In the genomic region with DNA sequence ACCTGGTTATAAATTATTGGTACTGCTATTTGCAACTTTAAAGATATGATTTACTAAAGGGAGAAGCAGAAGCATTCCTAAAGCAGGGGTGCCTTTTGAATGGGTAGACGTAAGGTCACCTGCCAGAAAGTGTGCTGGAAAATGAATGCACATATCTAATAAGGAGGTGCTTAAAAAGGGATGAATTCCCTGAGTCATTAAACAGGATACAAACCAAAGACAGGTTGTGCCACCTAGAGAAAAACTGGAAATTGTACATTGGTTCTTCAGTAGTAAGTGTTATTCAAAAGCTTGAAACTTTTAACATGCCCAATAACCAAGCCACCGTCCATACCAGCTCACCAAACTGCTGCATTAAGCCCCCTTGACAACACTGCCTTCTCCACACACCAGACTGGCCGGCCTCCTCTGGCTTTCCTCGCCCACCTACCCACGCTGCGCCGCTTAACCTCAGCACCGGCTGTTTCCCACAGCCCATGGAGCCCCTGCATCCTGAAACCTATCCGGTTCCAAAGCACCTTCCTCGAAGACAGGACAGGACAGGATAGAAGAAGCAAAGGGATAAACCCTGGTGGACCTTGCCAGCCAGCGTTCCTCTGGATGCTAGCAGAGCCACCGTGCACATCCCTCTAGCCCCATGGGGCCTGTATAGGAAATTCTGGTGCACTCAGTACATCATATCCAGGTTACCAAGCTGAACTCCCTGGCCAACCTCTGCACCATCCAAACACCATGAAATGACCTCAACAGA, we compare ENCODE assay signal across 8 cellular contexts.
DNase-seq lines count a peak whose midpoint lies in the region; ATAC-seq and TF ChIP-seq lines count a peak whose summit lies in the region.

No MANE protein-coding gene starts in this region.

- no peaks in the 10 kb centered on the region for H3K27me3 ChIP-seq in aorta (ENCODE audit: control insufficient read depth in 1 of 2, insufficient read depth in 2 of 2, low read length in 1 of 2)

- no peaks in the 10 kb centered on the region for H3K9me3 ChIP-seq in aorta (ENCODE audit: control insufficient read depth, low read length)

- no peak overlapping the region for H3K27ac Mint-ChIP-seq in T-helper 1 cell treated with Interleukin-12 subunit alpha and Interleukin-12 subunit beta and Interleukin-4 antibody, amounts not matched to agents 30 μg/mL and 1 μg/mL, for 36 hours
- H3K27ac Mint-ChIP-seq in WTC11, result no peak overlapping the region
- no peak overlapping the region for H3K27ac Mint-ChIP-seq in stimulated activated effector memory CD8-positive, alpha-beta T cell treated with anti-CD3 and anti-CD28 coated beads, Interleukin-12 subunit alpha, Interleukin-12 subunit beta, amount 100 ng/mL, for 72 hours

- no peak for TF ChIP-seq CTCF in WTC11 (IDR thresholded peaks at IDR 0.05)

- intact Hi-C loops in aorta (cut with DNase I), result no loop called here

- H3K27ac ChIP-seq in aorta (ENCODE audit: low read depth in 1 of 2, low read length in 2 of 2), result no peak overlapping the region

- H3K4me1 Mint-ChIP-seq in T-helper 1 cell treated with Interleukin-12 subunit alpha and Interleukin-12 subunit beta and Interleukin-4 antibody, amounts not matched to agents 30 μg/mL and 1 μg/mL, for 36 hours (ENCODE audit: low read depth), result peaks cover 14% of the 10 kb centered on the region
- peaks cover 23% of the 10 kb centered on the region for H3K4me1 Mint-ChIP-seq in WTC11
- peaks cover 26% of the 10 kb centered on the region for H3K4me1 Mint-ChIP-seq in stimulated activated effector memory CD8-positive, alpha-beta T cell treated with anti-CD3 and anti-CD28 coated beads, Interleukin-12 subunit alpha, Interleukin-12 subunit beta, amount 100 ng/mL, for 72 hours

- WGBS in aorta, 2 donors, result 49 to 52% methylated on average over 12 of the region's 12 CpGs

- no peaks in the 10 kb centered on the region for H3K36me3 ChIP-seq in aorta (ENCODE audit: control insufficient read depth in 1 of 2, insufficient read depth in 2 of 2, low read length in 1 of 2)

- no peaks in the 10 kb centered on the region for H3K4me1 ChIP-seq in aorta (ENCODE audit: control insufficient read depth in 1 of 2, insufficient read depth in 2 of 2, low read length in 2 of 2)

- peak overlapping the region; percentile 75 for H3K4me3 Mint-ChIP-seq in T-helper 1 cell treated with Interleukin-12 subunit alpha and Interleukin-12 subunit beta and Interleukin-4 antibody, amounts not matched to agents 30 μg/mL and 1 μg/mL, for 36 hours
- peak overlapping the region; percentile 94 for H3K4me3 Mint-ChIP-seq in WTC11
- H3K4me3 Mint-ChIP-seq in stimulated activated effector memory CD8-positive, alpha-beta T cell treated with anti-CD3 and anti-CD28 coated beads, Interleukin-12 subunit alpha, Interleukin-12 subunit beta, amount 100 ng/mL, for 72 hours, result peak overlapping the region; percentile 72

- CTCF ChIA-PET in WTC11 (lab: Charles Lee), result interaction anchor here (1.1 to 2.5 kb wide), 3 partner anchors 22 to 155 kb away, joined by 4 to 8 read pairs (median 6); no protein-coding TSS in a partner anchor

- peaks cover 2% of the 10 kb centered on the region for H3K36me3 Mint-ChIP-seq in T-helper 1 cell treated with Interleukin-12 subunit alpha and Interleukin-12 subunit beta and Interleukin-4 antibody, amounts not matched to agents 30 μg/mL and 1 μg/mL, for 36 hours (ENCODE audit: low read depth)
- H3K36me3 Mint-ChIP-seq in WTC11, result no peaks in the 10 kb centered on the region
- no peaks in the 10 kb centered on the region for H3K36me3 Mint-ChIP-seq in stimulated activated effector memory CD8-positive, alpha-beta T cell treated with anti-CD3 and anti-CD28 coated beads, Interleukin-12 subunit alpha, Interleukin-12 subunit beta, amount 100 ng/mL, for 72 hours

- H3K27me3 Mint-ChIP-seq in T-helper 1 cell treated with Interleukin-12 subunit alpha and Interleukin-12 subunit beta and Interleukin-4 antibody, amounts not matched to agents 30 μg/mL and 1 μg/mL, for 36 hours (ENCODE audit: low read depth), result peaks cover 59% of the 10 kb centered on the region
- peaks cover 16% of the 10 kb centered on the region for H3K27me3 Mint-ChIP-seq in WTC11 (ENCODE audit: low read depth)

- DNase-seq in T-helper 1 cell, result no peak
- DNase-seq in WTC11 (ENCODE audit: low spot score), result no peak
- DNase-seq in stimulated activated effector memory CD8-positive, alpha-beta T cell treated with anti-CD3 and anti-CD28 coated beads, Interleukin-12 subunit alpha, Interleukin-12 subunit beta, amount 100 ng/mL, for 72 hours (ENCODE audit: low spot score in 2 of 2), result no peak
- DNase-seq in aorta, result no peak
- no peak for DNase-seq in NCI-H524 (lab: John Stamatoyannopoulos, UW)

- peak; percentile 1; the same call in 1 of the 2 replicates for ATAC-seq in WTC11
- no peak for ATAC-seq in stimulated activated effector memory CD8-positive, alpha-beta T cell treated with anti-CD3 and anti-CD28 coated beads, Interleukin-12 subunit alpha, Interleukin-12 subunit beta, amount 100 ng/mL, for 72 hours
- ATAC-seq in aorta (ENCODE audit: low FRiP score), result no peak
- ATAC-seq in HG02870 (IDR thresholded peaks at IDR 0.05; ENCODE audit: unreplicated experiment), result no peak

- H3K4me3 ChIP-seq in iPS-11a (ENCODE audit: low read depth, low read length), result peak overlapping the region; percentile 80
- no peak overlapping the region for H3K4me3 ChIP-seq in aorta (ENCODE audit: low read length in 2 of 2)

- no peaks in the 10 kb centered on the region for H3K9me3 Mint-ChIP-seq in T-helper 1 cell treated with Interleukin-12 subunit alpha and Interleukin-12 subunit beta and Interleukin-4 antibody, amounts not matched to agents 30 μg/mL and 1 μg/mL, for 36 hours
- no peaks in the 10 kb centered on the region for H3K9me3 Mint-ChIP-seq in WTC11
- no peaks in the 10 kb centered on the region for H3K9me3 Mint-ChIP-seq in stimulated activated effector memory CD8-positive, alpha-beta T cell treated with anti-CD3 and anti-CD28 coated beads, Interleukin-12 subunit alpha, Interleukin-12 subunit beta, amount 100 ng/mL, for 72 hours

- POLR2A ChIA-PET in WTC11 (lab: Charles Lee), result no interaction called here

TF ChIP-seq in WTC11, 78 proteins besides CTCF, POLR2A, EP300 and RAD21 (continues in another document):
- TF ChIP-seq ZBTB43 (CRISPR knock-in tag; IDR thresholded peaks at IDR 0.05) (no peak), PREB (CRISPR knock-in tag; IDR thresholded peaks at IDR 0.05; ENCODE audit: borderline replicate concordance) (no peak), ZNF232 (CRISPR knock-in tag; IDR thresholded peaks at IDR 0.05) (no peak), CREM (CRISPR knock-in tag; IDR thresholded peaks at IDR 0.05) (no peak), CBFB (CRISPR knock-in tag; IDR thresholded peaks at IDR 0.05; ENCODE audit: low read depth) (no peak), CREB1 (CRISPR knock-in tag; IDR thresholded peaks at IDR 0.05) (no peak), IRF2 (CRISPR knock-in tag; IDR thresholded peaks at IDR 0.05; ENCODE audit: borderline replicate concordance, low read depth) (no peak), MAX (CRISPR knock-in tag; IDR thresholded peaks at IDR 0.05) (no peak), JAZF1 (CRISPR knock-in tag; IDR thresholded peaks at IDR 0.05) (no peak)
- TF ChIP-seq, protein P1, sequence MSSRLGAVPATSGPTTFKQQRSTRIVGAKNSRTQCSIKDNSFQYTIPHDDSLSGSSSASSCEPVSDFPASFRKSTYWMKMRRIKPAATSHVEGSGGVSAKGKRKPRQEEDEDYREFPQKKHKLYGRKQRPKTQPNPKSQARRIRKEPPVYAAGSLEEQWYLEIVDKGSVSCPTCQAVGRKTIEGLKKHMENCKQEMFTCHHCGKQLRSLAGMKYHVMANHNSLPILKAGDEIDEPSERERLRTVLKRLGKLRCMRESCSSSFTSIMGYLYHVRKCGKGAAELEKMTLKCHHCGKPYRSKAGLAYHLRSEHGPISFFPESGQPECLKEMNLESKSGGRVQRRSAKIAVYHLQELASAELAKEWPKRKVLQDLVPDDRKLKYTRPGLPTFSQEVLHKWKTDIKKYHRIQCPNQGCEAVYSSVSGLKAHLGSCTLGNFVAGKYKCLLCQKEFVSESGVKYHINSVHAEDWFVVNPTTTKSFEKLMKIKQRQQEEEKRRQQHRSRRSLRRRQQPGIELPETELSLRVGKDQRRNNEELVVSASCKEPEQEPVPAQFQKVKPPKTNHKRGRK (CRISPR knock-in tag; IDR thresholded peaks at IDR 0.05; ENCODE audit: borderline replicate concordance), result no peak
- TF ChIP-seq, protein P2, sequence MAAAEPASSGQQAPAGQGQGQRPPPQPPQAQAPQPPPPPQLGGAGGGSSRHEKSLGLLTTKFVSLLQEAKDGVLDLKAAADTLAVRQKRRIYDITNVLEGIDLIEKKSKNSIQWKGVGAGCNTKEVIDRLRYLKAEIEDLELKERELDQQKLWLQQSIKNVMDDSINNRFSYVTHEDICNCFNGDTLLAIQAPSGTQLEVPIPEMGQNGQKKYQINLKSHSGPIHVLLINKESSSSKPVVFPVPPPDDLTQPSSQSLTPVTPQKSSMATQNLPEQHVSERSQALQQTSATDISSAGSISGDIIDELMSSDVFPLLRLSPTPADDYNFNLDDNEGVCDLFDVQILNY (CRISPR knock-in tag; IDR thresholded peaks at IDR 0.05), result no peak
